Comparison of ENCODE assay signal across 14 cellular contexts in the genomic region with DNA sequence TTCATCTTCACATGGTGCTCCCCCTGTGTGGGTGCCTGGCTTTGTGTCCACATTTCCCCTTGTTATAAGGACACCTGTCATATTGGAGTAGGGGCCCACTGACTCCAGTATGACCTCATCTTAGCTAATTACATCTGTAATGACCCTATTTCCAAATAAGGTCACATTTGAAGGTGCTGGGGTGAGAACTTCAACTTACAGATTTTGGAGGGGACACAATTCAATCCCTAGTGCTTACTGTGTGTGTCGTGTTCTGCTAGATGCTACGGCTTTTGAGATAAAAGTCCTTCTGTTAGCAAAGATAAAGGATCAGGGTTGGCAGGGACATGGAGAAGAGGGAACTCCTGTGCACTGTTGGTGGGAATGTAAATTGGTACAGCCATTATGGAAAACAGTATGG.
"Had no signal": no experiment of that assay in that cellular context is flagged by ENCODE, and none has a peak within 500 bp of the region (broad histone marks: within the 10 kb centered on the region; RNA-seq: fewer than 3 reads in every experiment).

No MANE protein-coding gene starts in this region.

- H3K9me3 Mint-ChIP-seq: activated naive CD4-positive, alpha-beta T cell treated with anti-CD3 and anti-CD28 coated beads, Interleukin-2, amount 10 ng/mL, durations not matched to agents 7 days and 5 days; activated T-cell treated with anti-CD3 and anti-CD28 coated beads, Interleukin-2, amount 50 U/mL, for 4 hours; nephron progenitor cell; stimulated activated naive CD8-positive, alpha-beta T cell treated with anti-CD3 and anti-CD28 coated beads, Interleukin-15, Interleukin-2, amounts not matched to agents 100 ng/mL and 50 ng/mL, for 24 hours had no signal

- H3K27me3 Mint-ChIP-seq: activated naive CD4-positive, alpha-beta T cell treated with anti-CD3 and anti-CD28 coated beads, Interleukin-2, amount 10 ng/mL, durations not matched to agents 7 days and 5 days; stimulated activated naive CD8-positive, alpha-beta T cell treated with anti-CD3 and anti-CD28 coated beads, Interleukin-15, Interleukin-2, amounts not matched to agents 100 ng/mL and 50 ng/mL, for 24 hours had no signal

- H3K27me3 ChIP-seq: hepatocyte, upper lobe of left lung had no signal

- H3K4me3 Mint-ChIP-seq: activated naive CD4-positive, alpha-beta T cell treated with anti-CD3 and anti-CD28 coated beads, Interleukin-2, amount 10 ng/mL, durations not matched to agents 7 days and 5 days; activated T-cell treated with anti-CD3 and anti-CD28 coated beads, Interleukin-2, amount 50 U/mL, for 4 hours; nephron progenitor cell; stimulated activated naive CD8-positive, alpha-beta T cell treated with anti-CD3 and anti-CD28 coated beads, Interleukin-15, Interleukin-2, amounts not matched to agents 100 ng/mL and 50 ng/mL, for 24 hours had no signal

- H3K4me3 ChIP-seq: hepatocyte, upper lobe of left lung had no signal

- ATAC-seq: activated CD4-positive, CD25-positive, alpha-beta regulatory T cell treated with anti-CD3 and anti-CD28 coated beads, Interleukin-2, amount 50 U/mL, for 24 hours; activated T-cell treated with anti-CD3 and anti-CD28 coated beads, Interleukin-2, amount 50 U/mL, for 4 hours; left cardiac atrium had no signal

- H3K27ac ChIP-seq: hepatocyte, upper lobe of left lung had no signal

- H3K36me3 ChIP-seq: upper lobe of left lung had no signal

- H3K9me3 ChIP-seq: upper lobe of left lung had no signal

- DNase-seq: activated CD4-positive, alpha-beta T cell treated with anti-CD3 and anti-CD28 coated beads, Interleukin-2, amount 50 U/mL, for 1 hour; activated CD8-positive, alpha-beta memory T cell treated with anti-CD3 and anti-CD28 coated beads, Interleukin-2, amount 50 U/mL, for 4 hours; activated effector memory CD4-positive, alpha-beta T cell treated with Interleukin-2 at 50 U/mL for 16 hours; activated naive CD4-positive, alpha-beta T cell treated with anti-CD3 and anti-CD28 coated beads, Interleukin-2, amount 10 ng/mL, durations not matched to agents 7 days and 5 days; activated T-cell treated with anti-CD3 and anti-CD28 coated beads, Interleukin-2, amount 50 U/mL, for 4 hours; effector CD8-positive, alpha-beta T cell; foreskin fibroblast; left cardiac atrium; nephron progenitor cell; retina; upper lobe of left lung had no signal

- H3K27ac Mint-ChIP-seq: nephron progenitor cell had no signal
